In genomic region chr10:74056081-74056818, GRCh38 we compare ENCODE assay signal across 8 cellular contexts. TPM values are rescaled to one million over a fixed set of nuclear protein-coding genes. Genes with fewer than 3 reads are reported as not detected.
DNase-seq lines count a peak whose midpoint lies in the region; TF ChIP-seq lines count a peak whose summit lies in the region.

No MANE protein-coding gene starts in this region.

- DNase-seq in stimulated activated CD4-positive, alpha-beta T cell treated with anti-CD3 and anti-CD28 coated beads, Interleukin-15, amount 100 ng/mL, for 24 hours = peak; percentile 44
- DNase-seq in stimulated activated CD4-positive, alpha-beta T cell treated with anti-CD3 and anti-CD28 coated beads, Interleukin-12 subunit alpha, Interleukin-12 subunit beta, amount 100 ng/mL, for 4 hours = no peak
- DNase-seq in SW480 (ENCODE audit: low spot score) = peak; percentile 74
- peak; percentile 70 for DNase-seq in foreskin melanocyte
- DNase-seq in testis = peak; percentile 68
- DNase-seq in NCI-H1694 treated with DMSO at 0.1 percent for 48 hours (lab: John Stamatoyannopoulos, UW) = no peak
- DNase-seq in dorsolateral prefrontal cortex = no peak
- no peak for DNase-seq in stimulated activated CD4-positive, alpha-beta T cell treated with anti-CD3 and anti-CD28 coated beads, Interleukin-1b, Interleukin-23, amount 100 ng/mL, for 48 hours

- 29 to 32% methylated on average over 2 of the region's 2 CpGs for WGBS in testis, 2 donors

- H3K4me3 ChIP-seq in testis (no peak overlapping the region), dorsolateral prefrontal cortex (no peak overlapping the region)

- H3K4me1 ChIP-seq in testis = peaks cover 51% of the 10 kb centered on the region

- TF ChIP-seq CTCF in testis (IDR thresholded peaks at IDR 0.05) (no peak), dorsolateral prefrontal cortex (IDR thresholded peaks at IDR 0.05 in 54 of 56, conservative IDR thresholded peaks at IDR 0.05 in 2 of 56; ENCODE audit: low read depth in 1 of 56, partially characterized antibody in 56 of 56) (no peak)

- H3K9me3 ChIP-seq in testis = no peaks in the 10 kb centered on the region

- intact Hi-C loops in testis (cut with DNase I; ENCODE audit: low total_unique reads) (no loop called here), dorsolateral prefrontal cortex (cut with DNase I) (no loop called here)

- peak overlapping the region; percentile 59 to 68 for H3K27ac ChIP-seq in testis
- peak overlapping the region in 6 of 59 donors; percentile 2 to 49 (median 14) for H3K27ac ChIP-seq in dorsolateral prefrontal cortex

- H3K27me3 ChIP-seq in testis (no peaks in the 10 kb centered on the region), dorsolateral prefrontal cortex (no peaks in the 10 kb centered on the region)

- no peaks in the 10 kb centered on the region for H3K36me3 ChIP-seq in testis (ENCODE audit: low read depth, missing control alignments)

- no peak for TF ChIP-seq POLR2A in testis (IDR thresholded peaks at IDR 0.05)

RNA-seq across cellular contexts. Expression of gene VCL, which starts 58.3 kb away (rescaled TPM):
- 100 to 1,000 TPM; 267 to 272 TPM for total RNA-seq in testis
- 106 TPM for polyA plus RNA-seq in testis (ENCODE audit: insufficient read depth, low read depth, low replicate concordance)
- total RNA-seq in dorsolateral prefrontal cortex = 10 to 100 TPM; 16.0 to 62.1 (median 29.9) TPM

Comparison
In these comparisons a context has a peak if more than half of its experiments do, and no peak if none do; other contexts are left out.
1. DNase-seq: peak in stimulated activated CD4-positive, alpha-beta T cell treated with anti-CD3 and anti-CD28 coated beads, Interleukin-15, amount 100 ng/mL, for 24 hours (single experiment), SW480 (single experiment), foreskin melanocyte (single experiment) and testis (single experiment); none in stimulated activated CD4-positive, alpha-beta T cell treated with anti-CD3 and anti-CD28 coated beads, Interleukin-12 subunit alpha, Interleukin-12 subunit beta, amount 100 ng/mL, for 4 hours (single experiment), NCI-H1694 treated with DMSO at 0.1 percent for 48 hours (single experiment), dorsolateral prefrontal cortex (0 of 10) and stimulated activated CD4-positive, alpha-beta T cell treated with anti-CD3 and anti-CD28 coated beads, Interleukin-1b, Interleukin-23, amount 100 ng/mL, for 48 hours (single experiment).
2. RNA of gene VCL, which starts 58.3 kb away (total RNA-seq): 267 to 272 TPM in testis; 16.0 to 62.1 TPM in dorsolateral prefrontal cortex; every median in the first group is over 4 times any median in the second.